16 cellular contexts compared by ENCODE assay signal in the genomic region with DNA sequence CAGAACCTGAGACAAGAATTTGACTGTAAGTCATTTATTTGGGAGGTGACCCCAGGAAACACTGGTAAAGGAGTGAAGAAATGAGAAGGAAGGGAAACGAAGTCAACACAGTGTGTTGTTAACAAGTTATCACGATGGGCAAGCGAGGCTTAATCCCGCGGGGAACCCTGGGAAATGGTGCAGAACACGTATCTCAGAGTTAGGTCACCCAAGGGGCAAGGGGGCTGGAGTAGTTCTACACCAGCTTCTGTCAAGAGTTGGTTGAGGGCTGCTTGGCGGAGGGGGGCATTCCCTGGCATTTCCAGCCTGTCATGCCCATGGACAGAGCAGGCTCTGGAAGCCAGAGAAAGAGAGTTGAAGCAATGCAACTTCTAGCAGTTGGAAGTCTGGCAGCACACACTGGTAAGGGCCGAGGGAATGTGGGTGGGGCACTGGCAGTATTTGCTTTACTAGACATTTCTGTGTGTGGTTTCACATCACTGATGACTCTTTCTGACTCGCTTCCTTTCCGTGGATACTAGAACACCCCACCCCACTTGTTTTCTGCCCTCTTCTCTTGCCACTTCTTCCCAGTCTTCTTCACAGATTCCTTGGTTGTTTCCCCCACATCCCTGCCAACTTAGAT. TPM values are rescaled to one million over a fixed set of nuclear protein-coding genes. Genes with fewer than 3 reads are reported as not detected.
DNase-seq lines count a peak whose midpoint lies in the region; ATAC-seq, FAIRE-seq and TF ChIP-seq lines count a peak whose summit lies in the region.
"Had no signal": no experiment of that assay in that cellular context is flagged by ENCODE, and none has a peak within 500 bp of the region (broad histone marks: within the 10 kb centered on the region; RNA-seq: fewer than 3 reads in every experiment).

No MANE protein-coding gene starts in this region.

- H3K4me3 ChIP-seq in A549: no peak overlapping the region
- no peak overlapping the region for H3K4me3 ChIP-seq in GM23248
- no peak overlapping the region for H3K4me3 ChIP-seq in keratinocyte (ENCODE audit: control insufficient read depth in 2 of 3, extremely low read depth in 1 of 3, insufficient read depth in 2 of 3, low read depth in 1 of 3, low read length in 3 of 3)
- no peak overlapping the region for H3K4me3 ChIP-seq in testis
- H3K4me3 ChIP-seq: pancreas had no signal

- DNase-seq in A549 (ENCODE audit: low read depth in 1 of 2, low spot score in 1 of 2): peak; percentile 39 to 81
- peak; percentile 69 for DNase-seq in GM23248
- DNase-seq in astrocyte of the hippocampus (ENCODE audit: low read depth, low spot score): peak; percentile 44
- DNase-seq in keratinocyte (ENCODE audit: low read depth, low spot score): no peak
- no peak for DNase-seq in KBM-7
- DNase-seq in testis: no peak
- DNase-seq in NCI-H146 (lab: John Stamatoyannopoulos, UW): no peak
- DNase-seq: activated CD4-positive, CD25-positive, alpha-beta regulatory T cell; activated naive CD4-positive, alpha-beta T cell; CD4-positive, CD25-positive, alpha-beta regulatory T cell; effector memory CD8-positive, alpha-beta T cell; NCI-H2081; pancreas had no signal

- H3K9me2 ChIP-seq in GM23248 (ENCODE audit: insufficient read depth): no peaks in the 10 kb centered on the region

- no peak for FAIRE-seq in A549 (lab: Jason Lieb, UNC)
- FAIRE-seq in keratinocyte (lab: Jason Lieb, UNC): peak; percentile 83
- FAIRE-seq: islet of Langerhans, pancreas had no signal

- no peak for TF ChIP-seq RAD21 in A549 (conservative IDR thresholded peaks at IDR 0.05 in 1 of 2, IDR thresholded peaks at IDR 0.05 in 1 of 2)

- TF ChIP-seq POLR2A in A549 (IDR thresholded peaks at IDR 0.05; ENCODE audit: low read length): no peak
- no peak for TF ChIP-seq POLR2A in testis (IDR thresholded peaks at IDR 0.05)

- peaks cover 17% of the 10 kb centered on the region for H3K4me1 ChIP-seq in A549
- no peaks in the 10 kb centered on the region for H3K4me1 ChIP-seq in GM23248 (ENCODE audit: insufficient read depth)
- peaks cover 13% of the 10 kb centered on the region for H3K4me1 ChIP-seq in keratinocyte (ENCODE audit: control insufficient read depth, extremely low read depth, insufficient read depth, low read length)
- H3K4me1 ChIP-seq in testis: no peaks in the 10 kb centered on the region
- H3K4me1 ChIP-seq: pancreas had no signal

- dilution Hi-C loops in keratinocyte (cut with MboI; ENCODE audit: extremely low pct_ligation_motif_present, low sequenced_read_pairs): no loop called here

- intact Hi-C loops in testis (cut with DNase I; ENCODE audit: low total_unique reads): no loop called here

- H3K4me2 ChIP-seq in A549 (peak overlapping the region; percentile 59), GM23248 (ENCODE audit: unreplicated experiment) (no peak overlapping the region), keratinocyte (ENCODE audit: control insufficient read depth, extremely low read depth, insufficient read depth, low read depth, low read length) (peak overlapping the region; percentile 43)

- peak; percentile 95 to 97 for ATAC-seq in A549
- no peak for ATAC-seq in HG03521 (IDR thresholded peaks at IDR 0.05; ENCODE audit: unreplicated experiment)
- ATAC-seq: effector memory CD8-positive, alpha-beta T cell; Panc1 had no signal

- H3K9ac ChIP-seq in GM23248 (no peak overlapping the region), keratinocyte (ENCODE audit: control insufficient read depth, extremely low read depth, insufficient read depth, low read length) (no peak overlapping the region)

- TF ChIP-seq CTCF in A549 (IDR thresholded peaks at IDR 0.05) (no peak), keratinocyte (optimal IDR thresholded peaks at IDR 0.05 in 1 of 3, IDR thresholded peaks at IDR 0.05 in 1 of 3, conservative IDR thresholded peaks at IDR 0.05 in 1 of 3; ENCODE audit: extremely low read depth in 1 of 3, insufficient read depth in 2 of 3, low read length in 3 of 3) (no peak), testis (IDR thresholded peaks at IDR 0.05) (no peak)

- H3K9me3 ChIP-seq in A549 (no peaks in the 10 kb centered on the region), GM23248 (ENCODE audit: low read depth) (no peaks in the 10 kb centered on the region), keratinocyte (ENCODE audit: control insufficient read depth, low read depth, low read length) (no peaks in the 10 kb centered on the region), testis (no peaks in the 10 kb centered on the region)
- H3K9me3 ChIP-seq: pancreas had no signal

- H4K20me1 ChIP-seq in GM23248 (ENCODE audit: insufficient read depth) (no peaks in the 10 kb centered on the region), keratinocyte (ENCODE audit: control insufficient read depth, extremely low read depth, insufficient read depth, low read length) (no peaks in the 10 kb centered on the region)

- H3K79me2 ChIP-seq in GM23248 (ENCODE audit: insufficient read depth): no peaks in the 10 kb centered on the region
- H3K79me2 ChIP-seq in keratinocyte (ENCODE audit: control insufficient read depth, insufficient read depth, low read length): no peaks in the 10 kb centered on the region

- in situ Hi-C loops in GM23248 (cut with MboI) (no loop called here), KBM-7 (cut with MboI; ENCODE audit: low pct_unique_long_range_greater_than_20kb, low sequenced_read_pairs) (no loop called here)

- H2AFZ ChIP-seq in GM23248: no peak overlapping the region
- H2AFZ ChIP-seq in keratinocyte (ENCODE audit: control insufficient read depth, low read length): peak overlapping the region; percentile 35

- H3F3A ChIP-seq in GM23248 (ENCODE audit: insufficient read depth): no peaks in the 10 kb centered on the region

- peak overlapping the region; percentile 51 to 74; a peak in 5 of 6 replicates for H3K27ac ChIP-seq in A549
- no peak overlapping the region for H3K27ac ChIP-seq in GM23248
- H3K27ac ChIP-seq in keratinocyte (ENCODE audit: control insufficient read depth, insufficient read depth, low read length): peak overlapping the region; percentile 17
- no peak overlapping the region for H3K27ac ChIP-seq in testis
- H3K27ac ChIP-seq: pancreas had no signal

- 39% methylated on average over 10 of the region's 10 CpGs for WGBS in A549 (ENCODE audit: missing lambda C conversion rate)
- WGBS in GM23248 (ENCODE audit: low coverage in 1 of 2, low lambda C conversion rate in 2 of 2, missing lambda C conversion rate in 2 of 2), 2 experiments: 49 to 54% methylated on average over 9 to 10 of the region's 10 CpGs
- 72 to 81% methylated on average over 9 to 10 of the region's 10 CpGs for WGBS in testis, 2 donors

- no peaks in the 10 kb centered on the region for H3K9me1 ChIP-seq in keratinocyte (ENCODE audit: control insufficient read depth, extremely low read depth, insufficient read depth, low read length)

- TF ChIP-seq EP300 in A549 (IDR thresholded peaks at IDR 0.05): no peak

- H3K27me3 ChIP-seq in GM23248 (replicated peaks; ENCODE audit: insufficient read depth) (no peaks in the 10 kb centered on the region), keratinocyte (ENCODE audit: control insufficient read depth, extremely low read depth, insufficient read depth, low read length) (no peaks in the 10 kb centered on the region), testis (no peaks in the 10 kb centered on the region)

- H3K36me3 ChIP-seq in GM23248 (ENCODE audit: low read depth) (no peaks in the 10 kb centered on the region), keratinocyte (ENCODE audit: control insufficient read depth in 2 of 2, extremely low read depth in 1 of 2, insufficient read depth in 2 of 2, low read length in 2 of 2) (no peaks in the 10 kb centered on the region), testis (ENCODE audit: low read depth, missing control alignments) (no peaks in the 10 kb centered on the region)
- H3K36me3 ChIP-seq: pancreas had no signal

- CTCF ChIA-PET in A549 (lab: Yijun Ruan, JAX): no interaction called here

- POLR2A ChIA-PET in A549 (lab: Yijun Ruan, JAX): no interaction called here

TF ChIP-seq in A549, 52 proteins besides CTCF, POLR2A, EP300 and RAD21:
- TF ChIP-seq ZFP36 (IDR thresholded peaks at IDR 0.05; ENCODE audit: borderline replicate concordance, partially characterized antibody) (no peak), MAFK (IDR thresholded peaks at IDR 0.05; ENCODE audit: partially characterized antibody) (peak; percentile 28), FOSL2 (IDR thresholded peaks at IDR 0.05) (no peak), FOSL2 (CRISPR knock-in tag; IDR thresholded peaks at IDR 0.05) (0 out of 2 replicates have a peak, but pooled peaks have one; percentile 24)

RNA-seq across cellular contexts. Expression of a gene that starts 52.2 kb away (rescaled TPM):
- 8.5 and 10.3 TPM in 2 replicates for polyA plus RNA-seq in A549 (2011; rRNA removed)
- polyA plus RNA-seq in A549 (2012; cell fraction: cytosol; rRNA removed): 2.4 and 3.0 TPM in 2 replicates
- 3.6 and 4.3 TPM in 2 replicates for polyA plus RNA-seq in A549 (2012; cell fraction: nucleus; rRNA removed)
- polyA plus RNA-seq in A549 (2017; fragmentation: RNase III; extraction: RNeasy Plus Mini Kit Qiagen cat#74134 plus additional on column Dnase treatment): 4.4 to 5.2 TPM (median 4.8 TPM) in 3 replicates
- 2.8 and 3.5 TPM in 2 replicates for polyA minus RNA-seq in A549 (2011; rRNA and poly(A)+ RNA removed)
- under 0.01 TPM in 1 of 2 replicates, not detected in the other for total RNA-seq in GM23248 (2014; rRNA removed; shearing (Covaris generic))
- polyA plus RNA-seq in GM23248 (2016; fragmentation: Nextera tagmentation; extraction: Ambion mirVana): 0.09 and 0.10 TPM in 2 replicates
- 0.07 to 0.44 TPM (median 0.20 TPM) in 3 replicates for polyA plus RNA-seq in keratinocyte
- not detected for polyA plus RNA-seq in keratinocyte (2011; ENCODE audit: low read depth)
- polyA plus RNA-seq in keratinocyte (2011; cell fraction: cytosol; rRNA removed): 0.16 and 0.24 TPM in 2 replicates
- 0.09 and 0.15 TPM in 2 replicates for polyA plus RNA-seq in keratinocyte (2011; cell fraction: nucleus; rRNA removed)
- polyA plus RNA-seq in keratinocyte (2012; ENCODE audit: low replicate concordance): 0.07 and 0.16 TPM in 2 replicates
- 0.03 to 0.07 TPM in 2 of 3 replicates, not detected in the other for polyA minus RNA-seq in keratinocyte
- polyA minus RNA-seq in keratinocyte (2011; cell fraction: cytosol; rRNA and poly(A)+ RNA removed): not detected
- not detected in 2 replicates for polyA minus RNA-seq in keratinocyte (2011; cell fraction: nucleus; rRNA and poly(A)+ RNA removed)
- 1 to 10 TPM; 5.0 to 5.8 TPM for total RNA-seq in testis
- polyA plus RNA-seq in testis (ENCODE audit: insufficient read depth, low read depth, low replicate concordance): 17.2 TPM
- total RNA-seq: CD4-positive, CD25-positive, alpha-beta regulatory T cell had no signal
- polyA plus RNA-seq: CD4-positive, CD25-positive, alpha-beta regulatory T cell had no signal

Comparison
In these comparisons a context has a peak if more than half of its experiments do, and no peak if none do; other contexts are left out.
1. DNase-seq: peak in A549 (2 of 2), GM23248 (single experiment) and astrocyte of the hippocampus (single experiment); none in keratinocyte (single experiment), KBM-7 (single experiment), testis (single experiment) and NCI-H146 (single experiment).
2. H3K27ac ChIP-seq: peak in A549 (2 of 2) and keratinocyte (single experiment); none in GM23248 (single experiment) and testis (0 of 2).